8 cellular contexts compared by ENCODE assay signal in genomic region chr1:245155186-245156040, GRCh38. TPM values are rescaled to one million over a fixed set of nuclear protein-coding genes. Genes with fewer than 3 reads are reported as not detected.
DNase-seq lines count a peak whose midpoint lies in the region; ATAC-seq and TF ChIP-seq lines count a peak whose summit lies in the region.

No MANE protein-coding gene starts in this region.

- H2BK120ac ChIP-seq in mesendoderm (ENCODE audit: low read depth, low read length) = no peak overlapping the region

- peak overlapping the region; percentile 76 for H3K56ac ChIP-seq in mesendoderm (ENCODE audit: low read length)

- no peak overlapping the region for H3K18ac ChIP-seq in mesendoderm (ENCODE audit: low read length)

- H3K4me3 ChIP-seq in mesendoderm (ENCODE audit: low read length) = peak overlapping the region; percentile 50
- H3K4me3 ChIP-seq in aorta (ENCODE audit: low read length in 2 of 2) = peak overlapping the region; percentile 27 to 33

- TF ChIP-seq CTCF in AG09319 (IDR thresholded peaks at IDR 0.05; ENCODE audit: low read depth, low read length) (peak; percentile 0; the same call in 1 of the 2 replicates), GM13976 (IDR thresholded peaks at IDR 0.05; ENCODE audit: borderline replicate concordance, control extremely low read depth, extremely low read depth, insufficient read depth, missing control alignments) (no peak)

- H3K79me2 ChIP-seq in mesendoderm (ENCODE audit: control insufficient read depth, insufficient read depth, low read length) = no peaks in the 10 kb centered on the region

- ATAC-seq in aorta (ENCODE audit: low FRiP score) (no peak), HG02798 (IDR thresholded peaks at IDR 0.05; ENCODE audit: poor library complexity, unreplicated experiment) (no peak)

- H3K23ac ChIP-seq in mesendoderm (ENCODE audit: low read length) = no peak overlapping the region

- peak overlapping the region; percentile 58 for H3K4me2 ChIP-seq in mesendoderm (ENCODE audit: low read length)

- DNase-seq in AG09319 (ENCODE audit: extremely low read depth, low read depth) (no peak), GM13976 (ENCODE audit: low spot score) (peak; percentile 43), RPMI7951 (ENCODE audit: low read depth) (peak; percentile 35), dermis blood vessel endothelial cell (peak; percentile 41), mesendoderm (peak; percentile 69), aorta (no peak)
- DNase-seq in central memory CD4-positive, alpha-beta T cell = no peak

- H3K4me1 ChIP-seq in mesendoderm (ENCODE audit: control insufficient read depth, low read depth, low read length) (peaks cover 2% of the 10 kb centered on the region), aorta (ENCODE audit: control insufficient read depth in 1 of 2, insufficient read depth in 2 of 2, low read length in 2 of 2) (no peaks in the 10 kb centered on the region)

- in situ Hi-C loops in GM13976 (cut with MboI; ENCODE audit: low sequenced_read_pairs, unreplicated experiment) = loop anchor here (10.0 kb wide), 1 partner anchor 849 kb away; no protein-coding TSS in a partner anchor

- H2BK15ac ChIP-seq in mesendoderm (replicated peaks; ENCODE audit: low read depth) = no peak overlapping the region

- no peak overlapping the region for H3K4ac ChIP-seq in mesendoderm (ENCODE audit: low read depth, low read length)

- whole genome bisulfite sequencing in mesendoderm (ENCODE audit: extremely low coverage, insufficient coverage, low lambda C conversion rate) = no CpG with 5 or more reads among the region's 59 CpGs
- 0 to 1% methylated on average over 47 to 59 of the region's 59 CpGs for WGBS in aorta, 2 donors

- no peaks in the 10 kb centered on the region for H3K9me3 ChIP-seq in aorta (ENCODE audit: control insufficient read depth, low read length)

- peaks cover 17% of the 10 kb centered on the region for H3K27me3 ChIP-seq in mesendoderm (ENCODE audit: insufficient read depth, low read length, poor library complexity)
- peaks cover 0 to 2% of the 10 kb centered on the region in 2 donors for H3K27me3 ChIP-seq in aorta (ENCODE audit: control insufficient read depth in 1 of 2, insufficient read depth in 2 of 2, low read length in 1 of 2)

- H3K36me3 ChIP-seq in mesendoderm (ENCODE audit: control insufficient read depth, insufficient read depth, low read length) (no peaks in the 10 kb centered on the region), aorta (ENCODE audit: control insufficient read depth in 1 of 2, insufficient read depth in 2 of 2, low read length in 1 of 2) (no peaks in the 10 kb centered on the region)

- H2AK5ac ChIP-seq in mesendoderm (ENCODE audit: low read length) = no peak overlapping the region

- H2BK5ac ChIP-seq in mesendoderm (ENCODE audit: low read length) = no peak overlapping the region

- H3K9ac ChIP-seq in mesendoderm (ENCODE audit: low read length) = peak overlapping the region; percentile 66

- H4K5ac ChIP-seq in mesendoderm (ENCODE audit: low read length) = no peak overlapping the region

- no peak overlapping the region for H3K27ac ChIP-seq in mesendoderm (ENCODE audit: low read depth, low read length)
- no peak overlapping the region for H3K27ac ChIP-seq in aorta (ENCODE audit: low read depth in 1 of 2, low read length in 2 of 2)

- H3K79me1 ChIP-seq in mesendoderm (ENCODE audit: low read length) = no peaks in the 10 kb centered on the region

- H4K8ac ChIP-seq in mesendoderm (ENCODE audit: low read depth, low read length) = no peak overlapping the region

- intact Hi-C loops in aorta (cut with DNase I) = loop anchor here (5.0 to 10.0 kb wide), 2 partner anchors 849 to 1337 kb away; no protein-coding TSS in a partner anchor

RNA-seq across cellular contexts. Expression of gene KIF26B, which starts 0.6 kb away (rescaled TPM):
- 2.3 and 2.9 TPM in 2 replicates for total RNA-seq in RPMI7951 (2014; rRNA removed; shearing (Covaris generic))
- total RNA-seq in dermis blood vessel endothelial cell (1.0 and 1.5 TPM in 2 replicates), aorta (under 1 TPM; 0.48 to 0.58 TPM)
- 0.31 TPM for polyA plus RNA-seq in mesendoderm (2013, experiment 1 of 2)
- polyA plus RNA-seq in mesendoderm (2013, experiment 2 of 2) = 0.24 TPM
- under 1 TPM; under 0.01 to 0.13 TPM for polyA plus RNA-seq in aorta

Comparison
In these comparisons a context has a peak if more than half of its experiments do, and no peak if none do; other contexts are left out.
1. DNase-seq: peak in GM13976 (single experiment), RPMI7951 (single experiment), dermis blood vessel endothelial cell (single experiment) and mesendoderm (single experiment); none in AG09319 (single experiment), aorta (0 of 2) and central memory CD4-positive, alpha-beta T cell (single experiment).